Comparison of ENCODE assay signal across 17 cellular contexts in genomic region chr3:41683666-41684350, GRCh38.
A peak's percentile ranks its signal among the peaks of the same experiment; 100 is the strongest.
DNase-seq lines count a peak whose midpoint lies in the region; ATAC-seq, FAIRE-seq and TF ChIP-seq lines count a peak whose summit lies in the region.
"Had no signal": no experiment of that assay in that cellular context is flagged by ENCODE, and none has a peak within 500 bp of the region (broad histone marks: within the 10 kb centered on the region; RNA-seq: fewer than 3 reads in every experiment).

No MANE protein-coding gene starts in this region.

- H3K4me3 Mint-ChIP-seq in chondrocyte (ENCODE audit: unreplicated experiment): no peak overlapping the region
- H3K4me3 Mint-ChIP-seq in type B pancreatic cell: no peak overlapping the region
- no peak overlapping the region for H3K4me3 Mint-ChIP-seq in activated CD4-positive, alpha-beta memory T cell treated with anti-CD3 and anti-CD28 coated beads, Interleukin-2, amount 10 ng/mL, durations not matched to agents 7 days and 5 days
- H3K4me3 Mint-ChIP-seq: activated T-cell treated with anti-CD3 and anti-CD28 coated beads, Interleukin-2, amount 50 U/mL, for 4 hours; mesothelial cell of epicardium; stimulated activated memory B cell treated with anti-CD40 and anti-IgM and Interleukin-4, amounts not matched to agents 10 μg/mL and 1 μg/mL and 100 μg/mL, for 72 hours had no signal

- POLR2A ChIA-PET in HepG2 (lab: Yijun Ruan, JAX): no interaction called here
- POLR2A ChIA-PET in activated CD4-positive, alpha-beta memory T cell treated with anti-CD3 and anti-CD28 coated beads, Interleukin-2, amount 10 ng/mL, durations not matched to agents 7 days and 5 days (lab: Charles Lee): no interaction called here

- no peak overlapping the region for H3K4me3 ChIP-seq in HepG2 (replicated peaks in 1 of 3; ENCODE audit: insufficient read depth in 1 of 3, low read depth in 2 of 3, low read length in 3 of 3)

- no TSS peak for BruUV-seq in HepG2 (replicated peaks; lab: Mats Ljungman, UMichigan)

- CTCF ChIA-PET in HepG2 (lab: Yijun Ruan, JAX; ENCODE audit: low intra/inter-chr PET ratio, low total read pairs): no interaction called here
- CTCF ChIA-PET in activated CD4-positive, alpha-beta memory T cell treated with anti-CD3 and anti-CD28 coated beads, Interleukin-2, amount 10 ng/mL, durations not matched to agents 7 days and 5 days (lab: Charles Lee): no interaction called here

- TF ChIP-seq RAD21 in HepG2 (CRISPR knock-in tag; IDR thresholded peaks at IDR 0.05): no peak

- in situ Hi-C loops in HepG2 (cut with HindIII; ENCODE audit: extremely low pct_ligation_motif_present, low pct_unique_long_range_greater_than_20kb): no loop called here

- H4K20me1 ChIP-seq in HepG2 (ENCODE audit: insufficient read depth, low read length): no peaks in the 10 kb centered on the region

- peak; percentile 24 for DNase-seq in HuH-7 (ENCODE audit: low spot score)
- no peak for DNase-seq in chondrocyte (ENCODE audit: low spot score)
- DNase-seq in HepG2 (ENCODE audit: low spot score): peak; percentile 72
- no peak for DNase-seq in type B pancreatic cell (ENCODE audit: extremely low spot score, unreplicated experiment)
- no peak for DNase-seq in activated CD4-positive, alpha-beta memory T cell treated with anti-CD3 and anti-CD28 coated beads, Interleukin-2, amount 10 ng/mL, durations not matched to agents 7 days and 5 days
- DNase-seq in GM12892 (ENCODE audit: insufficient read length): no peak
- DNase-seq: activated T-cell treated with anti-CD3 and anti-CD28 coated beads, Interleukin-2, amount 50 U/mL, for 4 hours; amniotic stem cell; effector CD4-positive, alpha-beta T cell; hippocampal formation; MM.1S; stimulated activated CD4-positive, alpha-beta T cell treated with anti-CD3 and anti-CD28 coated beads, Interleukin-4, amount 100 ng/mL, for 1 hour had no signal

- intact Hi-C loops in HepG2 (cut with micrococcal nuclease; ENCODE audit: unreplicated experiment): no loop called here

- H3K9ac ChIP-seq in HepG2 (ENCODE audit: insufficient read depth, low read depth, low read length): no peak overlapping the region

- H3K36me3 Mint-ChIP-seq in chondrocyte (ENCODE audit: low read depth): no peaks in the 10 kb centered on the region
- H3K36me3 Mint-ChIP-seq in type B pancreatic cell: peaks cover 12% of the 10 kb centered on the region
- no peaks in the 10 kb centered on the region for H3K36me3 Mint-ChIP-seq in activated CD4-positive, alpha-beta memory T cell treated with anti-CD3 and anti-CD28 coated beads, Interleukin-2, amount 10 ng/mL, durations not matched to agents 7 days and 5 days (ENCODE audit: low read depth)
- H3K36me3 Mint-ChIP-seq: mesothelial cell of epicardium had no signal

- TF ChIP-seq POLR2A in HepG2 (IDR thresholded peaks at IDR 0.05; ENCODE audit: insufficient read depth in 1 of 2, low read depth in 2 of 2, low read length in 2 of 2) (no peak), GM12892 (IDR thresholded peaks at IDR 0.05; ENCODE audit: low read depth, low read length) (no peak)

- H3K4me2 ChIP-seq in HepG2 (ENCODE audit: low read depth, low read length): peak overlapping the region; percentile 26

- TF ChIP-seq CTCF in chondrocyte (IDR thresholded peaks at IDR 0.05) (no peak), HepG2 (CRISPR knock-in tag; IDR thresholded peaks at IDR 0.05) (no peak), type B pancreatic cell (conservative IDR thresholded peaks at IDR 0.05) (no peak)

- no peak for FAIRE-seq in HepG2 (lab: Jason Lieb, UNC)
- FAIRE-seq in GM12892 (lab: Jason Lieb, UNC): no peak
- FAIRE-seq: D721Med had no signal

- no peak overlapping the region for H2AFZ ChIP-seq in HepG2 (ENCODE audit: low read length)

- no peaks in the 10 kb centered on the region for H3K79me2 ChIP-seq in HepG2 (ENCODE audit: insufficient read depth, low read length)

- H3K4me1 ChIP-seq in HepG2 (ENCODE audit: insufficient read depth, low read length): peaks cover 33% of the 10 kb centered on the region

- no peaks in the 10 kb centered on the region for H3K27me3 ChIP-seq in HepG2 (ENCODE audit: control insufficient read depth in 1 of 2, insufficient read depth in 2 of 2, low read length in 2 of 2)

- peaks cover 65% of the 10 kb centered on the region for H3K4me1 Mint-ChIP-seq in chondrocyte (ENCODE audit: low read depth)
- peaks cover 25% of the 10 kb centered on the region for H3K4me1 Mint-ChIP-seq in type B pancreatic cell (ENCODE audit: unreplicated experiment)
- H3K4me1 Mint-ChIP-seq in activated CD4-positive, alpha-beta memory T cell treated with anti-CD3 and anti-CD28 coated beads, Interleukin-2, amount 10 ng/mL, durations not matched to agents 7 days and 5 days: no peaks in the 10 kb centered on the region
- H3K4me1 Mint-ChIP-seq: stimulated activated memory B cell treated with anti-CD40 and anti-IgM and Interleukin-4, amounts not matched to agents 10 μg/mL and 1 μg/mL and 100 μg/mL, for 72 hours had no signal

- 43% methylated on average over 10 of the region's 10 CpGs for WGBS in HepG2 (ENCODE audit: low lambda C conversion rate)

- no peaks in the 10 kb centered on the region for H3K36me3 ChIP-seq in HepG2 (replicated peaks in 1 of 2; ENCODE audit: control insufficient read depth in 1 of 2, insufficient read depth in 2 of 2, low read length in 2 of 2)

- H3K27ac Mint-ChIP-seq in chondrocyte (ENCODE audit: unreplicated experiment) (peak overlapping the region; percentile 98), type B pancreatic cell (peak overlapping the region; percentile 84)
- no peak overlapping the region for H3K27ac Mint-ChIP-seq in activated CD4-positive, alpha-beta memory T cell treated with anti-CD3 and anti-CD28 coated beads, Interleukin-2, amount 10 ng/mL, durations not matched to agents 7 days and 5 days
- H3K27ac Mint-ChIP-seq: mesothelial cell of epicardium; stimulated activated memory B cell treated with anti-CD40 and anti-IgM and Interleukin-4, amounts not matched to agents 10 μg/mL and 1 μg/mL and 100 μg/mL, for 72 hours had no signal

- H3K9me3 Mint-ChIP-seq in chondrocyte (ENCODE audit: low read depth): no peaks in the 10 kb centered on the region
- peaks cover 10% of the 10 kb centered on the region for H3K9me3 Mint-ChIP-seq in type B pancreatic cell
- H3K9me3 Mint-ChIP-seq in activated CD4-positive, alpha-beta memory T cell treated with anti-CD3 and anti-CD28 coated beads, Interleukin-2, amount 10 ng/mL, durations not matched to agents 7 days and 5 days: peaks cover 4% of the 10 kb centered on the region
- H3K9me3 Mint-ChIP-seq: activated T-cell treated with anti-CD3 and anti-CD28 coated beads, Interleukin-2, amount 50 U/mL, for 4 hours; mesothelial cell of epicardium; stimulated activated memory B cell treated with anti-CD40 and anti-IgM and Interleukin-4, amounts not matched to agents 10 μg/mL and 1 μg/mL and 100 μg/mL, for 72 hours had no signal

- no peak overlapping the region for H3K27ac ChIP-seq in HepG2 (ENCODE audit: extremely low read length, insufficient read depth, low read length)

- H3K27me3 Mint-ChIP-seq in chondrocyte (ENCODE audit: low read depth) (no peaks in the 10 kb centered on the region), type B pancreatic cell (no peaks in the 10 kb centered on the region)
- H3K27me3 Mint-ChIP-seq in activated CD4-positive, alpha-beta memory T cell treated with anti-CD3 and anti-CD28 coated beads, Interleukin-2, amount 10 ng/mL, durations not matched to agents 7 days and 5 days: no peaks in the 10 kb centered on the region
- H3K27me3 Mint-ChIP-seq: stimulated activated memory B cell treated with anti-CD40 and anti-IgM and Interleukin-4, amounts not matched to agents 10 μg/mL and 1 μg/mL and 100 μg/mL, for 72 hours had no signal

- peak; percentile 68 for ATAC-seq in HepG2
- ATAC-seq in HG02885 (IDR thresholded peaks at IDR 0.05; ENCODE audit: poor library complexity, unreplicated experiment): no peak
- ATAC-seq in HG03565 (IDR thresholded peaks at IDR 0.05; ENCODE audit: unreplicated experiment): no peak
- ATAC-seq: activated T-cell treated with anti-CD3 and anti-CD28 coated beads, Interleukin-2, amount 50 U/mL, for 4 hours; stimulated activated memory B cell treated with anti-CD40 and anti-IgM and Interleukin-4, amounts not matched to agents 10 μg/mL and 1 μg/mL and 100 μg/mL, for 72 hours had no signal

- H3K9me3 ChIP-seq in HepG2 (ENCODE audit: low read length): no peaks in the 10 kb centered on the region

- TF ChIP-seq EP300 in HepG2 (IDR thresholded peaks at IDR 0.05; ENCODE audit: low read depth in 2 of 2, low read length in 2 of 2): no peak
- TF ChIP-seq EP300 in HepG2 (CRISPR knock-in tag; IDR thresholded peaks at IDR 0.05; ENCODE audit: borderline replicate concordance): no peak

TF ChIP-seq in HepG2, 621 proteins besides CTCF, POLR2A, EP300 and RAD21 (continues in another document):
- TF ChIP-seq ZNF207 (IDR thresholded peaks at IDR 0.05; ENCODE audit: borderline replicate concordance) (no peak), HMG20A (CRISPR knock-in tag; IDR thresholded peaks at IDR 0.05; ENCODE audit: borderline replicate concordance) (0 out of 2 replicates have a peak, but pooled peaks have one; percentile 21), RARA (CRISPR knock-in tag; IDR thresholded peaks at IDR 0.05) (no peak), PCBP1 (IDR thresholded peaks at IDR 0.05; ENCODE audit: borderline replicate concordance, low read depth, low read length) (no peak), EHMT2 (IDR thresholded peaks at IDR 0.05; ENCODE audit: borderline replicate concordance, low read depth, low read length) (0 out of 2 replicates have a peak, but pooled peaks have one; percentile 44), ONECUT2 (CRISPR knock-in tag; IDR thresholded peaks at IDR 0.05) (no peak), HNF4A (CRISPR knock-in tag; IDR thresholded peaks at IDR 0.05) (peak; percentile 26; the same call in 1 of the 2 replicates), ZNF766 (CRISPR knock-in tag; IDR thresholded peaks at IDR 0.05; ENCODE audit: borderline replicate concordance) (no peak), MAX (IDR thresholded peaks at IDR 0.05) (peak; percentile 60; the same call in 1 of the 2 replicates)

Comparison
In these comparisons a context has a peak if more than half of its experiments do, and no peak if none do; other contexts are left out.
1. DNase-seq: peak in HuH-7 (single experiment) and HepG2 (single experiment); none in chondrocyte (single experiment), type B pancreatic cell (single experiment), activated CD4-positive, alpha-beta memory T cell treated with anti-CD3 and anti-CD28 coated beads, Interleukin-2, amount 10 ng/mL, durations not matched to agents 7 days and 5 days (single experiment) and GM12892 (single experiment).